15 cellular contexts compared by ENCODE assay signal in the genomic region with DNA sequence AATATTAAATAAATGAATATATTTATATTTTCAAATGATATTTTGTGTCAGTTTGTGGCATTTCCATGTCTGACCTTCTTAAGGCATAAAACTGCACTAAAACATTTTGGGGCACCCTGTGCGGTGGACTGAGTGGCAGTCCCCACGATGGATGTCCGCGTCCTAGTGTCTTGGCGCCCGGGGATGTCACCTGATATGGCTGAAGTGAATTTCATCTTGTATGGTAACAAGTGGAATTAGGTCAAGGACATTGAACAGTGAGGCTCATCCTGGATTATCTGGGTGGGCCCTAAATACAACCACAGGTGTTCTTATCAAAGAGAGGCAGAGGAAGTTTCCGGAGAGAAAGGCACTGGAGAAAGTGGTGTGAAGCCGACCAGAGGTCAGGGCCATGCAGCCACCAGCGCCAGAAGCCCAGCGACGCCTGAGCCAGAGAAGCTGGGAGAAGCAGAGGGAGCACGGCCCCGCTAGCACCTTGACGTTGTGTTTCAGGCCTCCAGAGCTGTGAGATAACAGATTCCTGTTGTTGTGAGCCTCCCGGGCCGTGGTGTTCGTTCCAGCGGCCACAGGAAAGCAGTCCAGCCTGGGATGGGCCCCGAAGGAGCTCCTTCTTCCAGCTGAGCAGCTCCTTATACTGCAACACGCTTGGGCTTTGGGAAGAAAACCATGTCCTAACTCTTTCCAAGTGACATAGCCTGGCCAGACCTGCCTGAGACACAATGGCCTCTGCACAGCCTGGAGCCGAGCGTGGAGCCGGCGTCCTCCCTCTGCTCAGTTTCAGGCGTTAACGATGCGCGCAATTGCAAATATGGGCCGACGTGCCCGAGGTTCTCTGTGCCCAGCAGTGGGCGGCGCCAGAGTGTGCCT. TPM values are rescaled to one million over a fixed set of nuclear protein-coding genes. Genes with fewer than 3 reads are reported as not detected.
DNase-seq lines count a peak whose midpoint lies in the region; ATAC-seq and TF ChIP-seq lines count a peak whose summit lies in the region.
"Had no signal": no experiment of that assay in that cellular context is flagged by ENCODE, and none has a peak within 500 bp of the region (broad histone marks: within the 10 kb centered on the region; RNA-seq: fewer than 3 reads in every experiment).

No MANE protein-coding gene starts in this region.

- H3K4me1 Mint-ChIP-seq in osteocyte (ENCODE audit: unreplicated experiment): no peaks in the 10 kb centered on the region

- peaks cover 16% of the 10 kb centered on the region for H3K27me3 ChIP-seq in left ventricle myocardium inferior (ENCODE audit: low read depth)
- H3K27me3 ChIP-seq in aorta (ENCODE audit: control insufficient read depth in 1 of 2, insufficient read depth in 2 of 2, low read length in 1 of 2): no peaks in the 10 kb centered on the region
- H3K27me3 ChIP-seq: BLaER1 treated with 17β-estradiol and CSF1 and Interleukin-3, amounts not matched to agents 10 nM and 100 nM had no signal

- no peaks in the 10 kb centered on the region for H3K27me3 Mint-ChIP-seq in osteocyte (ENCODE audit: unreplicated experiment)
- H3K27me3 Mint-ChIP-seq: IgD-negative memory B cell had no signal

- intact Hi-C loops in left ventricle myocardium inferior (cut with micrococcal nuclease) (no loop called here), aorta (cut with DNase I) (no loop called here)

- no peak overlapping the region for H3K27ac Mint-ChIP-seq in osteocyte (ENCODE audit: unreplicated experiment)
- H3K27ac Mint-ChIP-seq: IgD-negative memory B cell had no signal

- peaks cover 7% of the 10 kb centered on the region for H3K36me3 ChIP-seq in left ventricle myocardium inferior
- peaks cover 0 to 13% of the 10 kb centered on the region in 2 donors for H3K36me3 ChIP-seq in aorta (ENCODE audit: control insufficient read depth in 1 of 2, insufficient read depth in 2 of 2, low read length in 1 of 2)
- H3K36me3 ChIP-seq: BLaER1 treated with 17β-estradiol and CSF1 and Interleukin-3, amounts not matched to agents 10 nM and 100 nM had no signal

- H3K4me3 ChIP-seq in left ventricle myocardium inferior: no peak overlapping the region
- H3K4me3 ChIP-seq in aorta (ENCODE audit: low read length in 2 of 2): no peak overlapping the region
- H3K4me3 ChIP-seq: BLaER1 treated with 17β-estradiol and CSF1 and Interleukin-3, amounts not matched to agents 10 nM and 100 nM had no signal

- no peaks in the 10 kb centered on the region for H3K9me3 ChIP-seq in left ventricle myocardium inferior (replicated peaks)
- no peaks in the 10 kb centered on the region for H3K9me3 ChIP-seq in aorta (ENCODE audit: control insufficient read depth, low read length)

- ATAC-seq in aorta (ENCODE audit: low FRiP score) (peak; percentile 49), GM18907 (IDR thresholded peaks at IDR 0.05; ENCODE audit: unreplicated experiment) (no peak), HG02763 (IDR thresholded peaks at IDR 0.05; ENCODE audit: unreplicated experiment) (no peak)

- peaks cover 69% of the 10 kb centered on the region for H3K36me3 Mint-ChIP-seq in osteocyte (ENCODE audit: unreplicated experiment)

- no peak for TF ChIP-seq CTCF in left ventricle myocardium inferior (IDR thresholded peaks at IDR 0.05; ENCODE audit: borderline replicate concordance)
- TF ChIP-seq CTCF in osteocyte (IDR thresholded peaks at IDR 0.05): no peak

- no peak overlapping the region for H3K4me3 Mint-ChIP-seq in osteocyte (ENCODE audit: unreplicated experiment)
- H3K4me3 Mint-ChIP-seq: IgD-negative memory B cell had no signal

- H3K9me3 Mint-ChIP-seq in osteocyte (ENCODE audit: unreplicated experiment): no peaks in the 10 kb centered on the region

- H3K27ac ChIP-seq in left ventricle myocardium inferior (replicated peaks) (peak overlapping the region; percentile 30), aorta (ENCODE audit: low read depth in 1 of 2, low read length in 2 of 2) (peak overlapping the region in 1 of 2 donors; percentile 25)
- H3K27ac ChIP-seq: BLaER1 treated with 17β-estradiol and CSF1 and Interleukin-3, amounts not matched to agents 10 nM and 100 nM had no signal

- peak; percentile 53 for DNase-seq in activated effector memory CD4-positive, alpha-beta T cell treated with anti-CD3 and anti-CD28 coated beads, Interleukin-2, amount 50 U/mL, for 16 hours
- DNase-seq in activated effector memory CD4-positive, alpha-beta T cell treated with Interleukin-2 at 50 U/mL for 16 hours: no peak
- DNase-seq in left ventricle myocardium inferior (no peak), osteocyte (ENCODE audit: extremely low spot score, unreplicated experiment) (peak; percentile 81), aorta (peak in 1 of 2 donors; percentile 75), NCI-H1092 treated with DMSO at 0.1 percent for 48 hours (lab: John Stamatoyannopoulos, UW) (no peak)
- DNase-seq: DMS 273 treated with DMSO at 0.1 percent for 48 hours, NCI-H1417 treated with DMSO at 0.1 percent for 48 hours, NCI-H2029, NCI-H524 had no signal

- no peaks in the 10 kb centered on the region for H3K4me1 ChIP-seq in left ventricle myocardium inferior
- H3K4me1 ChIP-seq in aorta (ENCODE audit: control insufficient read depth in 1 of 2, insufficient read depth in 2 of 2, low read length in 2 of 2): no peaks in the 10 kb centered on the region
- H3K4me1 ChIP-seq: BLaER1 treated with 17β-estradiol and CSF1 and Interleukin-3, amounts not matched to agents 10 nM and 100 nM had no signal

- 74 to 78% methylated on average over 33 of the region's 33 CpGs for WGBS in aorta, 2 donors

RNA-seq across cellular contexts. Expression of gene THBS2, which starts 22.5 kb away (rescaled TPM):
- total RNA-seq in left ventricle myocardium inferior (6.9 TPM), osteocyte (650 and 687 TPM in 2 replicates), aorta (1,000 to 10,000 TPM in 1 of 2 donors, 100 to 1,000 TPM in 1; 700 to 1,026 TPM)
- 100 to 1,000 TPM in 1 of 2 donors, 10 to 100 TPM in 1; 68.6 to 378 TPM for polyA plus RNA-seq in aorta
- total RNA-seq: HT-29 had no signal

Comparison
In these comparisons a context has a peak if more than half of its experiments do, and no peak if none do; other contexts are left out.
1. DNase-seq: peak in activated effector memory CD4-positive, alpha-beta T cell treated with anti-CD3 and anti-CD28 coated beads, Interleukin-2, amount 50 U/mL, for 16 hours (single experiment) and osteocyte (single experiment); none in activated effector memory CD4-positive, alpha-beta T cell treated with Interleukin-2 at 50 U/mL for 16 hours (single experiment), left ventricle myocardium inferior (single experiment) and NCI-H1092 treated with DMSO at 0.1 percent for 48 hours (single experiment).
2. RNA of gene THBS2, which starts 22.5 kb away (total RNA-seq): 700 to 1,026 TPM in aorta and 650 to 687 TPM in osteocyte; 6.9 TPM in left ventricle myocardium inferior (single experiment); every median in the first group is over 10 times any median in the second.